ENCODE assay signal across 1 cellular context in genomic region chr16:4614571-4615388, GRCh38.
TF ChIP-seq lines count a peak whose summit lies in the region.

Gene UBALD1, minus strand, starts transcription at chr16:4614888. Its CDS starts 91 bp downstream, at chr16:4614797.

TF ChIP-seq in K562, 482 proteins besides CTCF, POLR2A, EP300 and RAD21 (continued from another document and continues in another):
- TF ChIP-seq ZBTB43 (CRISPR knock-in tag; IDR thresholded peaks at IDR 0.05) (no peak), EP400 (IDR thresholded peaks at IDR 0.05) (peak; percentile 57; the same call in 1 of the 2 replicates), E2F8 (IDR thresholded peaks at IDR 0.05; ENCODE audit: low read depth, partially characterized antibody) (no peak), ZBED1 (IDR thresholded peaks at IDR 0.05) (no peak), SREBF1 (IDR thresholded peaks at IDR 0.05; ENCODE audit: borderline replicate concordance, low read depth, low read length) (no peak), ZNF609 (CRISPR knock-in tag; IDR thresholded peaks at IDR 0.05; ENCODE audit: borderline replicate concordance) (no peak), THAP12 (CRISPR knock-in tag; IDR thresholded peaks at IDR 0.05) (peak; percentile 59; the same call in 1 of the 2 replicates), FOXO4 (CRISPR knock-in tag; IDR thresholded peaks at IDR 0.05) (no peak), ZNF232 (CRISPR knock-in tag; IDR thresholded peaks at IDR 0.05) (no peak), CBX2 (IDR thresholded peaks at IDR 0.05; ENCODE audit: insufficient read depth, low read length, poor library complexity, severe bottlenecking) (no peak), NR4A1 (CRISPR knock-in tag; IDR thresholded peaks at IDR 0.05) (0 out of 2 replicates have a peak, but pooled peaks have one; percentile 36), NR4A1 (tag; IDR thresholded peaks at IDR 0.05) (no peak), TAF1 (IDR thresholded peaks at IDR 0.05; ENCODE audit: control insufficient read depth, extremely low read depth, insufficient read depth, low read length, severe bottlenecking) (peak; percentile 88), POU5F1 (IDR thresholded peaks at IDR 0.05; ENCODE audit: borderline replicate concordance, low read depth, low read length, partially characterized antibody) (peak; percentile 32), TEAD4 (IDR thresholded peaks at IDR 0.05; ENCODE audit: low read length) (no peak; the same call in 1 of the 2 replicates), TEAD4 (CRISPR knock-in tag; IDR thresholded peaks at IDR 0.05; ENCODE audit: borderline replicate concordance) (no peak), FOXJ3 (CRISPR knock-in tag; IDR thresholded peaks at IDR 0.05) (no peak), NR2C1 (IDR thresholded peaks at IDR 0.05) (no peak), NR2C1 (tag; IDR thresholded peaks at IDR 0.05) (no peak), U2AF1 (optimal IDR thresholded peaks at IDR 0.05; ENCODE audit: low read depth, low read length) (peak; percentile 41), ZC3H11A (IDR thresholded peaks at IDR 0.05; ENCODE audit: low read depth, low read length) (no peak), ZNF263 (CRISPR knock-in tag; IDR thresholded peaks at IDR 0.05; ENCODE audit: borderline replicate concordance) (peak; percentile 55), ZNF518B (CRISPR knock-in tag; IDR thresholded peaks at IDR 0.05) (no peak), DMBX1 (CRISPR knock-in tag; IDR thresholded peaks at IDR 0.05; ENCODE audit: borderline replicate concordance) (no peak), E2F3 (CRISPR knock-in tag; IDR thresholded peaks at IDR 0.05) (no peak), ZNF3 (CRISPR knock-in tag; IDR thresholded peaks at IDR 0.05) (no peak), MCM2 (IDR thresholded peaks at IDR 0.05; ENCODE audit: low read depth) (no peak), SRF (CRISPR knock-in tag; IDR thresholded peaks at IDR 0.05) (peak in 1 of 2 experiments; percentile 88; a peak in 1 of 4 replicates), THRAP3 (IDR thresholded peaks at IDR 0.05; ENCODE audit: borderline replicate concordance) (no peak), ZEB2 (IDR thresholded peaks at IDR 0.05) (no peak), CHCHD3 (CRISPR knock-in tag; IDR thresholded peaks at IDR 0.05) (no peak), DLX4 (CRISPR knock-in tag; IDR thresholded peaks at IDR 0.05) (no peak), CTBP1 (IDR thresholded peaks at IDR 0.05; ENCODE audit: borderline replicate concordance) (peak; percentile 89), JUND (IDR thresholded peaks at IDR 0.05; ENCODE audit: borderline replicate concordance, low read depth, low read length) (peak; percentile 97), JUND (tag; IDR thresholded peaks at IDR 0.05; ENCODE audit: borderline replicate concordance, low read depth, low read length) (peak; percentile 92; the same call in 1 of the 3 replicates), NFIC (IDR thresholded peaks at IDR 0.05) (0 out of 2 replicates have a peak, but pooled peaks have one; percentile 19), TRIM24 (IDR thresholded peaks at IDR 0.05) (no peak), ZNF780A (CRISPR knock-in tag; IDR thresholded peaks at IDR 0.05) (no peak), NFATC3 (IDR thresholded peaks at IDR 0.05) (no peak), ZFX (CRISPR knock-in tag; IDR thresholded peaks at IDR 0.05) (peak; percentile 95), NONO (IDR thresholded peaks at IDR 0.05; ENCODE audit: low read depth in 2 of 2, low read length in 1 of 2) (peak in 1 of 2 experiments; percentile 87; a peak in 2 of 4 replicates), ZNF766 (CRISPR knock-in tag; conservative IDR thresholded peaks at IDR 0.05) (0 out of 2 replicates have a peak, but pooled peaks have one; percentile 30), NFE2L1 (tag; IDR thresholded peaks at IDR 0.05; ENCODE audit: borderline replicate concordance, low read depth) (no peak), ZNF431 (CRISPR knock-in tag; IDR thresholded peaks at IDR 0.05) (peak; percentile 17; the same call in 1 of the 2 replicates), ZNF717 (CRISPR knock-in tag; IDR thresholded peaks at IDR 0.05) (no peak), FOXP1 (CRISPR knock-in tag; IDR thresholded peaks at IDR 0.05) (peak; percentile 87; the same call in 1 of the 2 replicates), FIP1L1 (IDR thresholded peaks at IDR 0.05; ENCODE audit: low read depth, low read length, poor library complexity, severe bottlenecking) (peak; percentile 88), TCF15 (CRISPR knock-in tag; IDR thresholded peaks at IDR 0.05) (no peak), U2AF2 (optimal IDR thresholded peaks at IDR 0.05; ENCODE audit: low read depth, low read length) (no peak), ZNF696 (CRISPR knock-in tag; conservative IDR thresholded peaks at IDR 0.05) (no peak), ZNF561 (CRISPR knock-in tag; conservative IDR thresholded peaks at IDR 0.05) (no peak)
